Comparison of ENCODE assay signal across 26 cellular contexts in the genomic region with DNA sequence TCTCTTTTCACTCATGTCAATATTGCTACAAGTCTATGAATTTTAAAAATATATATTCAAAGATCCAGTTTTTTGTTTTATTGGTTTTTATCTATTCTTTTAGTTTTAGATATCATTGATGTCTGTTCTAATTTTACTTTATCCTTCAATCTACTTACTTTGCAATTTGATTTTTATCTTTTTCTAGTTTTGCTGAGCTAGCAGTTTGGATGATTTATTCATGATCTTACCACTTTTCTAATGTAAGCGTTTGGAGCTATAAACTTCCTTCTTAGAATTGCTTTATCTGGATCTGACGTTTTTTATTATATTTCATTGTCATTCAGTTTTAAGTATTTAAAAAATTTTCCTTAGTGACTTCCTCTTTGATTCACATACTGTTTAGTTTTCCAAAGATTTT.
"Had no signal": no experiment of that assay in that cellular context is flagged by ENCODE, and none has a peak within 500 bp of the region (broad histone marks: within the 10 kb centered on the region; RNA-seq: fewer than 3 reads in every experiment).

No MANE protein-coding gene starts in this region.

- H3K9me3 ChIP-seq: lower lobe of right lung, psoas muscle, right atrium auricular region, suprapubic skin, thoracic aorta, tibial artery, upper lobe of right lung had no signal

- H3K4me1 ChIP-seq: left lung, lower lobe of right lung, parathyroid adenoma, psoas muscle, right atrium auricular region, spleen, suprapubic skin, tibial artery, upper lobe of right lung had no signal

- FAIRE-seq: islet of Langerhans, kidney, urothelium cell line had no signal

- H3K4me3 ChIP-seq: left lung, lower lobe of right lung, psoas muscle, right atrium auricular region, skin epidermis, spleen, suprapubic skin, thoracic aorta, tibial artery, upper lobe of right lung had no signal

- H2AFZ ChIP-seq: parathyroid adenoma had no signal

- H3K79me2 ChIP-seq: parathyroid adenoma had no signal

- ATAC-seq: left colon; left lung; lower lobe of right lung; naive thymus-derived CD8-positive, alpha-beta T cell; psoas muscle; sciatic nerve; stimulated activated effector memory CD8-positive, alpha-beta T cell treated with anti-CD3 and anti-CD28 coated beads, Interleukin-12 subunit alpha, Interleukin-12 subunit beta, amount 100 ng/mL, for 72 hours; upper lobe of right lung had no signal

- H3K27me3 ChIP-seq: left lung, right atrium auricular region, spleen, suprapubic skin, tibial artery, upper lobe of right lung had no signal

- H3K36me3 ChIP-seq: left lung, lower lobe of right lung, right atrium auricular region, spleen, suprapubic skin, thoracic aorta, tibial artery, upper lobe of right lung had no signal

- H3K9ac ChIP-seq: parathyroid adenoma had no signal

- H3K27ac ChIP-seq: left lung, lower lobe of right lung, parathyroid adenoma, psoas muscle, right atrium auricular region, skin epidermis, spleen, suprapubic skin, thoracic aorta, tibial artery, upper lobe of right lung had no signal

- DNase-seq: hypothalamus; immature natural killer cell; kidney; left colon; left lung; lower lobe of right lung; mammary epithelial cell; mesenchymal stem cell; naive thymus-derived CD8-positive, alpha-beta T cell; nucleus accumbens; psoas muscle; spleen; stimulated activated CD4-positive, alpha-beta T cell treated with anti-CD3 and anti-CD28 coated beads, Interleukin-4, amount 100 ng/mL, for 24 hours; stimulated activated naive CD4-positive, alpha-beta T cell; tibial artery; trophoblast cell; upper lobe of right lung had no signal
